9 cellular contexts compared by ENCODE assay signal in genomic region chr17:19533718-19534561, GRCh38. TPM values are rescaled to one million over a fixed set of nuclear protein-coding genes. Genes with fewer than 3 reads are reported as not detected.
A peak's percentile ranks its signal among the peaks of the same experiment; 100 is the strongest.
DNase-seq lines count a peak whose midpoint lies in the region; ATAC-seq and TF ChIP-seq lines count a peak whose summit lies in the region.
"Had no signal": no experiment of that assay in that cellular context is flagged by ENCODE, and none has a peak within 500 bp of the region (broad histone marks: within the 10 kb centered on the region; RNA-seq: fewer than 3 reads in every experiment).

Gene SLC47A1 (plus strand): TSS chr17:19533854. CDS start chr17:19533940, 86 bp downstream.

- intact Hi-C loops in aorta (cut with DNase I): no loop called here

- H3K27ac ChIP-seq in aorta (ENCODE audit: low read depth in 1 of 2, low read length in 2 of 2): no peak within 1 kb of the TSS
- H3K27ac ChIP-seq: C4-2B had no signal

- H3K4me3 ChIP-seq in epithelial cell of proximal tubule (ENCODE audit: low read depth, low read length) (peak within 1 kb of the TSS; percentile 54), aorta (ENCODE audit: low read length in 2 of 2) (peak within 1 kb of the TSS; percentile 63 to 65)

- DNase-seq in NCI-H1417 (lab: John Stamatoyannopoulos, UW): peak in 2 of 3 experiments; percentile 26 to 37
- DNase-seq in NCI-H1417 treated with DMSO at 0.1 percent for 48 hours (lab: John Stamatoyannopoulos, UW): no peak
- DNase-seq in SW480 (ENCODE audit: low spot score): peak; percentile 49
- DNase-seq in epithelial cell of proximal tubule (ENCODE audit: low read depth): no peak
- peak; percentile 24 for DNase-seq in myocyte (ENCODE audit: low read depth)
- peak; percentile 62 to 84 for DNase-seq in aorta

- no peaks in the 10 kb centered on the region for H3K9me3 ChIP-seq in aorta (ENCODE audit: control insufficient read depth, low read length)

- no peak for TF ChIP-seq CTCF in epithelial cell of proximal tubule (conservative IDR thresholded peaks at IDR 0.05; ENCODE audit: low read depth, low read length)

- H3K36me3 ChIP-seq in aorta (ENCODE audit: control insufficient read depth in 1 of 2, insufficient read depth in 2 of 2, low read length in 1 of 2): no peaks in the 10 kb centered on the region

- H3K27me3 ChIP-seq in aorta (ENCODE audit: control insufficient read depth in 1 of 2, insufficient read depth in 2 of 2, low read length in 1 of 2): no peaks in the 10 kb centered on the region

- 1% methylated on average over 65 to 87 of the region's 87 CpGs for WGBS in aorta, 2 donors

- ATAC-seq in aorta (ENCODE audit: low FRiP score) (peak; percentile 88), GM21737 (IDR thresholded peaks at IDR 0.05; ENCODE audit: unreplicated experiment) (no peak), GM21367 (IDR thresholded peaks at IDR 0.05; ENCODE audit: unreplicated experiment) (no peak)

- no peaks in the 10 kb centered on the region for H3K4me1 ChIP-seq in aorta (ENCODE audit: control insufficient read depth in 1 of 2, insufficient read depth in 2 of 2, low read length in 2 of 2)

RNA-seq across cellular contexts. Expression of gene SLC47A1, which starts in this region (rescaled TPM):
- total RNA-seq in epithelial cell of proximal tubule (0.52 and 1.7 TPM in 2 replicates), myocyte (0.24 and 2.2 TPM in 2 replicates), aorta (1 to 10 TPM; 5.7 to 7.3 TPM)
- 0.05 TPM for polyA plus RNA-seq in myocyte (2012)
- 1 to 10 TPM; 3.9 to 5.9 TPM for polyA plus RNA-seq in aorta

Comparison
In these comparisons a context has a peak if more than half of its experiments do, and no peak if none do; other contexts are left out.
1. DNase-seq: peak in NCI-H1417 (2 of 3), SW480 (single experiment), myocyte (single experiment) and aorta (2 of 2); none in NCI-H1417 treated with DMSO at 0.1 percent for 48 hours (single experiment) and epithelial cell of proximal tubule (single experiment).